1 cellular context compared by ENCODE assay signal in genomic region chr21:15557925-15558324, GRCh38.
TF ChIP-seq lines count a peak whose summit lies in the region.

No MANE protein-coding gene starts in this region.

TF ChIP-seq in HepG2, 621 proteins besides CTCF, POLR2A, EP300 and RAD21:
- TF ChIP-seq CHCHD3 (CRISPR knock-in tag; IDR thresholded peaks at IDR 0.05) (no peak), GLMP (CRISPR knock-in tag; IDR thresholded peaks at IDR 0.05; ENCODE audit: borderline replicate concordance) (no peak), MYPOP (CRISPR knock-in tag; IDR thresholded peaks at IDR 0.05) (no peak), ATRX (CRISPR knock-in tag; IDR thresholded peaks at IDR 0.05; ENCODE audit: borderline replicate concordance) (no peak), GLI4 (CRISPR knock-in tag; IDR thresholded peaks at IDR 0.05; ENCODE audit: borderline replicate concordance) (no peak), CENPBD1 (CRISPR knock-in tag; IDR thresholded peaks at IDR 0.05; ENCODE audit: borderline replicate concordance, low read depth) (no peak), TP53 (CRISPR knock-in tag; conservative IDR thresholded peaks at IDR 0.05) (no peak), TIGD3 (CRISPR knock-in tag; IDR thresholded peaks at IDR 0.05; ENCODE audit: borderline replicate concordance) (no peak)
